21 cellular contexts compared by ENCODE assay signal in the genomic region with DNA sequence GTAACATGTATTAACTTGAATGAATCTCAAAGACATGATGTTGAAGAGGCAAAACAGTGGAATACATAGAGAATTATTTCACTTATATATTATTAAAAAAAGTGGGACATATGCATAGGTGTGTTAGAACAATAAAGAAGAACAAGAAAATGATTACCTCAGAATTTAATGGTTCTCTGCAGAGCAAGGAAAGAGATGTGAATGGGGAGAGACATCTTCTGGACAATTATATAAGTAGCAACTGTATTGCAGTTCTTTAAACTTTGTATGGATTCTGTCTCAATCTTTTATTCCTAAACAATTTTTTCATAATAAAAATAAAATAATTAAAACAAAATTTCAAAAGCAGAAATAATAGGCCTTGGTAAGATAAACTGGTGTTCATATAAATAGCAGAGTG.
"Had no signal": no experiment of that assay in that cellular context is flagged by ENCODE, and none has a peak within 500 bp of the region (broad histone marks: within the 10 kb centered on the region; RNA-seq: fewer than 3 reads in every experiment).

No MANE protein-coding gene starts in this region.

- H3K36me3 ChIP-seq: Peyer's patch, SJCRH30 had no signal

- H3K4me3 ChIP-seq: PC-9, Peyer's patch, SJCRH30 had no signal

- ATAC-seq: Right ventricle myocardium inferior, SK-N-SH treated with all-trans-retinoic acid at 6 μM for 48 hours had no signal

- DNase-seq: IMR-90, Karpas-422, KG1, NCI-H1092, NCI-H1105 treated with DMSO at 0.1 percent for 48 hours, NCI-H1417 treated with DMSO at 0.1 percent for 48 hours, NCI-H146, NCI-H1694 treated with DMSO at 0.1 percent for 48 hours, NCI-H1930, NCI-H2081, NCI-H2107, NCI-H2227 treated with DMSO at 0.1 percent for 48 hours, NCI-H524, NCI-H526 treated with DMSO at 0.1 percent for 48 hours, NCI-H774, PC-9, Peyer's patch, SHP77 treated with DMSO at 0.1 percent for 48 hours, SJCRH30 had no signal

- H3K4me2 ChIP-seq: PC-9 had no signal

- H3K27me3 ChIP-seq: Peyer's patch, SJCRH30 had no signal

- H3K4me1 ChIP-seq: Peyer's patch, SJCRH30 had no signal

- H3K9me3 ChIP-seq: Peyer's patch had no signal

- H3K27ac ChIP-seq: PC-9, Peyer's patch, SJCRH30 had no signal
